Comparison of ENCODE assay signal across 1 cellular context in the genomic region with DNA sequence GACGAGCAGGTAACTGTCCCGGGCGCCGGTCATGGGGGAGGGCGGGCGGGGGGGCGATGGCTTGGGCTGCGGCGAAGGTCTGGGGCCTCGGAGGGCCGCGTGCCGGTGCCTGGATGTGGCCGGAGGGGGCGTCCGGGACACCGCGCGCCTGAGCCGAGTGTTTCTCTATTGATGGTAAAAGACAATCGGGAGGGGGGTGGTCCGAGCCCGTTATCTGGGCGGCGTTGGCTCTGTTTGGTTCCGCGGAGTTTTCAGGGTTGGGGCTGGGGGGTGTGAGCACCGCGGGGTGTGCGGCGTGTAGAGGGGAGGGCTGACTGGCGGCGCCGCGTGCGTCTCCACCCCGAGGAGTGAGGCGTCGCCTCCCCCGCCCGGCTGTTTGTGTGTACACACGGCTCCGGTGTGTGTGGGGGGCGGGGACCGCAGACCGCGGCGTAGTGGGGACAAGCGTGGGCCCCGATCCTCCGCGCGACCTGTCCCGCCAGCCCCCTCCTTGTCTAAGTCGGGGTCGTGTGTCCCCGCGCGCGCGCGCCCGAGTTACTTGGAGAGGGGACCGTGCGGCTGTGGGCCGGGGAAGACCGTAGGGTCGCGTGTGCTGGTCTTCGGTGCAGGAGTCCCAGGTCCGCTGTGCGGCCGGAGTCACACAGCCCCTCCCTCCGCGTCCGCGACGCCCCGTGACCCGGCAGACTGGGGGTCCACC.
TF ChIP-seq lines count a peak whose summit lies in the region.

No MANE protein-coding gene starts in this region.

TF ChIP-seq in HCT116, 20 proteins besides CTCF, POLR2A, EP300 and RAD21 (continued from another document):
- TF ChIP-seq, protein P1, sequence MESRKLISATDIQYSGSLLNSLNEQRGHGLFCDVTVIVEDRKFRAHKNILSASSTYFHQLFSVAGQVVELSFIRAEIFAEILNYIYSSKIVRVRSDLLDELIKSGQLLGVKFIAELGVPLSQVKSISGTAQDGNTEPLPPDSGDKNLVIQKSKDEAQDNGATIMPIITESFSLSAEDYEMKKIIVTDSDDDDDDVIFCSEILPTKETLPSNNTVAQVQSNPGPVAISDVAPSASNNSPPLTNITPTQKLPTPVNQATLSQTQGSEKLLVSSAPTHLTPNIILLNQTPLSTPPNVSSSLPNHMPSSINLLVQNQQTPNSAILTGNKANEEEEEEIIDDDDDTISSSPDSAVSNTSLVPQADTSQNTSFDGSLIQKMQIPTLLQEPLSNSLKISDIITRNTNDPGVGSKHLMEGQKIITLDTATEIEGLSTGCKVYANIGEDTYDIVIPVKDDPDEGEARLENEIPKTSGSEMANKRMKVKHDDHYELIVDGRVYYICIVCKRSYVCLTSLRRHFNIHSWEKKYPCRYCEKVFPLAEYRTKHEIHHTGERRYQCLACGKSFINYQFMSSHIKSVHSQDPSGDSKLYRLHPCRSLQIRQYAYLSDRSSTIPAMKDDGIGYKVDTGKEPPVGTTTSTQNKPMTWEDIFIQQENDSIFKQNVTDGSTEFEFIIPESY (IDR thresholded peaks at IDR 0.05; ENCODE audit: extremely low read depth, insufficient replicate concordance, low read length), result no peak
- TF ChIP-seq, protein P2, sequence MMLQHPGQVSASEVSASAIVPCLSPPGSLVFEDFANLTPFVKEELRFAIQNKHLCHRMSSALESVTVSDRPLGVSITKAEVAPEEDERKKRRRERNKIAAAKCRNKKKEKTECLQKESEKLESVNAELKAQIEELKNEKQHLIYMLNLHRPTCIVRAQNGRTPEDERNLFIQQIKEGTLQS (IDR thresholded peaks at IDR 0.05), result no peak
- no peak for TF ChIP-seq TCF7L2 (IDR thresholded peaks at IDR 0.05; ENCODE audit: borderline replicate concordance, extremely low read depth, insufficient read depth, insufficient read length)
